In the genomic region with DNA sequence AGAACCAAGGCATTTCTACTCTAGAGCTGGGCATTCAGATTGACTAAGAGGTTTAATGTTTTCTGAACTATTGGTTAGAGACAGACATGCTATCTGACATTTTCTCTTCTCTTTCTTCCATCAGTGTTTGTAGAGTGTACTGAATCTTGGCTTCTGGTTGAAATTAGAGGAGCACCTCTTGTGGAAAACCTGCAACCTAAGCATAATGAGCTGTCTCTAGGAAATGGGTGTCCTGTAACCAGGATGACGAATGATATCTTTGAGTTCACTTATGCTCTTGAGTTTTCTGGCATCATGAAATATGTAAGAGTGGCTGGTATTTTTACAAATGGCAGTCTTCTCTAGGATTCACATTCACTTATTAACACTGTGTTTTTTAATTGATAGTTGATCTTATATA, we compare ENCODE assay signal across 39 cellular contexts. TPM values are rescaled to one million over a fixed set of nuclear protein-coding genes. Genes with fewer than 3 reads are reported as not detected.
"Had no signal": no experiment of that assay in that cellular context is flagged by ENCODE, and none has a peak within 500 bp of the region (broad histone marks: within the 10 kb centered on the region; RNA-seq: fewer than 3 reads in every experiment).

No MANE protein-coding gene starts in this region.

- FAIRE-seq: astrocyte, TTC549 had no signal

- H3K27ac ChIP-seq: adrenal gland, body of pancreas, brain microvascular endothelial cell, breast epithelium, cardiac muscle cell, VCaP had no signal

- H3K36me3 ChIP-seq: adrenal gland, brain microvascular endothelial cell, breast epithelium, cardiac muscle cell had no signal

- H3K27me3 ChIP-seq: adrenal gland, body of pancreas, brain microvascular endothelial cell, breast epithelium, cardiac muscle cell had no signal

- H3K4me3 ChIP-seq: adrenal gland, body of pancreas, breast epithelium, cardiac muscle cell had no signal

- DNase-seq: activated B cell treated with CpG ODN at 0.5 μM for 24 hours; activated CD4-positive, alpha-beta memory T cell treated with anti-CD3 and anti-CD28 coated beads for 36 hours; activated CD4-positive, alpha-beta T cell treated with anti-CD3 and anti-CD28 coated beads for 4 hours; activated CD4-positive, alpha-beta T cell treated with anti-CD3 and anti-CD28 coated beads, Interleukin-2, amount 10 ng/mL, durations not matched to agents 24 days and 14 days; activated CD4-positive, alpha-beta T cell treated with anti-CD3 and anti-CD28 coated beads, Interleukin-2, amount 50 U/mL, for 1 hour; activated CD4-positive, alpha-beta T cell treated with anti-CD3 and anti-CD28 coated beads, Interleukin-2, amount 50 U/mL, for 4 hours; activated CD4-positive, CD25-positive, alpha-beta regulatory T cell treated with anti-CD3 and anti-CD28 coated beads, Interleukin-2, amount 50 U/mL, for 72 hours; activated CD8-positive, alpha-beta memory T cell treated with anti-CD3 and anti-CD28 coated beads, Interleukin-2, amount 50 U/mL, for 4 hours; activated CD8-positive, alpha-beta T cell treated with anti-CD3 and anti-CD28 coated beads for 36 hours; activated effector memory CD4-positive, alpha-beta T cell treated with anti-CD3 and anti-CD28 coated beads, Interleukin-2, amount 50 U/mL, for 16 hours; activated gamma-delta T cell treated with Interleukin-2 at 50 U/mL for 16 hours; activated naive CD4-positive, alpha-beta T cell; activated naive CD4-positive, alpha-beta T cell treated with anti-CD3 and anti-CD28 coated beads for 36 hours; activated naive CD4-positive, alpha-beta T cell treated with anti-CD3 and anti-CD28 coated beads, Interleukin-2, amount 50 U/mL, for 16 hours; activated naive CD8-positive, alpha-beta T cell treated with anti-CD3 and anti-CD28 coated beads for 36 hours; activated T-cell treated with anti-CD3 and anti-CD28 coated beads for 4 hours; activated T-cell treated with anti-CD3 and anti-CD28 coated beads, Interleukin-2, amount 50 U/mL, for 1 hour; activated T-cell treated with anti-CD3 and anti-CD28 coated beads, Interleukin-2, amount 50 U/mL, for 4 hours; activated T-cell treated with anti-CD3 and anti-CD28 coated beads, Interleukin-2, amount 50 U/mL, for 72 hours; adrenal gland; amniotic stem cell; aorta; body of pancreas; brain microvascular endothelial cell; caudate nucleus; cerebellar nuclear complex; T-helper 1 cell; T-helper 2 cell; T-helper 9 cell had no signal

- ATAC-seq: activated CD8-positive, alpha-beta T cell treated with anti-CD3 and anti-CD28 coated beads for 36 hours; activated naive CD4-positive, alpha-beta T cell treated with anti-CD3 and anti-CD28 coated beads, Interleukin-2, amount 50 U/mL, for 72 hours; activated T-cell treated with anti-CD3 and anti-CD28 coated beads, Interleukin-2, amount 50 U/mL, for 4 hours; activated T-cell treated with anti-CD3 and anti-CD28 coated beads, Interleukin-2, amount 50 U/mL, for 72 hours; activated T-helper 17 cell treated with anti-CD3 and anti-CD28 coated beads, Interleukin-2, amount 50 U/mL, for 72 hours; body of pancreas had no signal

- H3K9me3 ChIP-seq: adrenal gland, body of pancreas, breast epithelium had no signal

- H3K4me1 ChIP-seq: adrenal gland, body of pancreas, breast epithelium had no signal

RNA-seq across cellular contexts. Expression of a gene that starts 19.4 kb away (rescaled TPM):
- total RNA-seq: activated B cell treated with CpG ODN at 0.5 μM for 24 hours; activated CD4-positive, alpha-beta memory T cell treated with anti-CD3 and anti-CD28 coated beads for 36 hours; activated CD4-positive, alpha-beta T cell treated with anti-CD3 and anti-CD28 coated beads, Interleukin-2, amount 10 ng/mL, durations not matched to agents 24 days and 14 days; activated CD8-positive, alpha-beta memory T cell treated with anti-CD3 and anti-CD28 coated beads for 36 hours; activated CD8-positive, alpha-beta T cell treated with anti-CD3 and anti-CD28 coated beads for 36 hours; activated naive CD4-positive, alpha-beta T cell treated with anti-CD3 and anti-CD28 coated beads for 36 hours; activated naive CD4-positive, alpha-beta T cell treated with anti-CD3 and anti-CD28 coated beads, Interleukin-2, amount 50 U/mL, for 72 hours; activated naive CD8-positive, alpha-beta T cell treated with anti-CD3 and anti-CD28 coated beads for 36 hours; activated T-cell treated with anti-CD3 and anti-CD28 coated beads, Interleukin-2, amount 50 U/mL, for 4 hours; activated T-cell treated with anti-CD3 and anti-CD28 coated beads, Interleukin-2, amount 50 U/mL, for 72 hours; activated T-helper 1 cell treated with anti-CD3 and anti-CD28 coated beads, Interleukin-12 subunit alpha, Interleukin-12 subunit beta, Interleukin-2, Interleukin-4 antibody, amounts not matched to agents 30 ng/mL and 10 ng/mL and 1 ng/mL, durations not matched to agents 14 hours and 24 hours and 36 hours; activated T-helper 17 cell treated with anti-CD3 and anti-CD28 coated beads, Interleukin-2, amount 50 U/mL, for 72 hours; adrenal gland; aorta; astrocyte; body of pancreas; breast epithelium; cardiac muscle cell; chondrocyte had no signal
- polyA plus RNA-seq: adrenal gland, aorta, cardiac muscle cell had no signal

RNA-seq across cellular contexts. Expression of a gene that starts 33.8 kb away (rescaled TPM):
- total RNA-seq: activated B cell treated with CpG ODN at 0.5 μM for 24 hours; activated CD4-positive, alpha-beta memory T cell treated with anti-CD3 and anti-CD28 coated beads for 36 hours; activated CD4-positive, alpha-beta T cell treated with anti-CD3 and anti-CD28 coated beads, Interleukin-2, amount 10 ng/mL, durations not matched to agents 24 days and 14 days; activated CD8-positive, alpha-beta memory T cell treated with anti-CD3 and anti-CD28 coated beads for 36 hours; activated CD8-positive, alpha-beta T cell treated with anti-CD3 and anti-CD28 coated beads for 36 hours; activated naive CD4-positive, alpha-beta T cell treated with anti-CD3 and anti-CD28 coated beads for 36 hours; activated naive CD4-positive, alpha-beta T cell treated with anti-CD3 and anti-CD28 coated beads, Interleukin-2, amount 50 U/mL, for 72 hours; activated naive CD8-positive, alpha-beta T cell treated with anti-CD3 and anti-CD28 coated beads for 36 hours; activated T-cell treated with anti-CD3 and anti-CD28 coated beads, Interleukin-2, amount 50 U/mL, for 4 hours; activated T-cell treated with anti-CD3 and anti-CD28 coated beads, Interleukin-2, amount 50 U/mL, for 72 hours; activated T-helper 1 cell treated with anti-CD3 and anti-CD28 coated beads, Interleukin-12 subunit alpha, Interleukin-12 subunit beta, Interleukin-2, Interleukin-4 antibody, amounts not matched to agents 30 ng/mL and 10 ng/mL and 1 ng/mL, durations not matched to agents 14 hours and 24 hours and 36 hours; activated T-helper 17 cell treated with anti-CD3 and anti-CD28 coated beads, Interleukin-2, amount 50 U/mL, for 72 hours; adrenal gland; aorta; astrocyte; body of pancreas; breast epithelium; cardiac muscle cell; chondrocyte had no signal
- polyA plus RNA-seq: adrenal gland, aorta, cardiac muscle cell had no signal

RNA-seq across cellular contexts. Expression of a gene that starts 45.0 kb away (rescaled TPM):
- total RNA-seq: activated B cell treated with CpG ODN at 0.5 μM for 24 hours; activated CD4-positive, alpha-beta memory T cell treated with anti-CD3 and anti-CD28 coated beads for 36 hours; activated CD4-positive, alpha-beta T cell treated with anti-CD3 and anti-CD28 coated beads, Interleukin-2, amount 10 ng/mL, durations not matched to agents 24 days and 14 days; activated CD8-positive, alpha-beta memory T cell treated with anti-CD3 and anti-CD28 coated beads for 36 hours; activated CD8-positive, alpha-beta T cell treated with anti-CD3 and anti-CD28 coated beads for 36 hours; activated naive CD4-positive, alpha-beta T cell treated with anti-CD3 and anti-CD28 coated beads for 36 hours; activated naive CD4-positive, alpha-beta T cell treated with anti-CD3 and anti-CD28 coated beads, Interleukin-2, amount 50 U/mL, for 72 hours; activated naive CD8-positive, alpha-beta T cell treated with anti-CD3 and anti-CD28 coated beads for 36 hours; activated T-cell treated with anti-CD3 and anti-CD28 coated beads, Interleukin-2, amount 50 U/mL, for 4 hours; activated T-cell treated with anti-CD3 and anti-CD28 coated beads, Interleukin-2, amount 50 U/mL, for 72 hours; activated T-helper 1 cell treated with anti-CD3 and anti-CD28 coated beads, Interleukin-12 subunit alpha, Interleukin-12 subunit beta, Interleukin-2, Interleukin-4 antibody, amounts not matched to agents 30 ng/mL and 10 ng/mL and 1 ng/mL, durations not matched to agents 14 hours and 24 hours and 36 hours; activated T-helper 17 cell treated with anti-CD3 and anti-CD28 coated beads, Interleukin-2, amount 50 U/mL, for 72 hours; adrenal gland; aorta; astrocyte; body of pancreas; breast epithelium; chondrocyte had no signal
- polyA plus RNA-seq: adrenal gland, aorta had no signal

RNA-seq across cellular contexts. Expression of a gene that starts 57.0 kb away (rescaled TPM):
- total RNA-seq: activated B cell treated with CpG ODN at 0.5 μM for 24 hours; activated CD4-positive, alpha-beta memory T cell treated with anti-CD3 and anti-CD28 coated beads for 36 hours; activated CD4-positive, alpha-beta T cell treated with anti-CD3 and anti-CD28 coated beads, Interleukin-2, amount 10 ng/mL, durations not matched to agents 24 days and 14 days; activated CD8-positive, alpha-beta memory T cell treated with anti-CD3 and anti-CD28 coated beads for 36 hours; activated CD8-positive, alpha-beta T cell treated with anti-CD3 and anti-CD28 coated beads for 36 hours; activated naive CD4-positive, alpha-beta T cell treated with anti-CD3 and anti-CD28 coated beads for 36 hours; activated naive CD4-positive, alpha-beta T cell treated with anti-CD3 and anti-CD28 coated beads, Interleukin-2, amount 50 U/mL, for 72 hours; activated naive CD8-positive, alpha-beta T cell treated with anti-CD3 and anti-CD28 coated beads for 36 hours; activated T-cell treated with anti-CD3 and anti-CD28 coated beads, Interleukin-2, amount 50 U/mL, for 4 hours; activated T-cell treated with anti-CD3 and anti-CD28 coated beads, Interleukin-2, amount 50 U/mL, for 72 hours; activated T-helper 1 cell treated with anti-CD3 and anti-CD28 coated beads, Interleukin-12 subunit alpha, Interleukin-12 subunit beta, Interleukin-2, Interleukin-4 antibody, amounts not matched to agents 30 ng/mL and 10 ng/mL and 1 ng/mL, durations not matched to agents 14 hours and 24 hours and 36 hours; activated T-helper 17 cell treated with anti-CD3 and anti-CD28 coated beads, Interleukin-2, amount 50 U/mL, for 72 hours; adrenal gland; aorta; astrocyte; body of pancreas; breast epithelium; cardiac muscle cell; chondrocyte had no signal
- polyA plus RNA-seq: adrenal gland, aorta, cardiac muscle cell had no signal
